In the genomic region with DNA sequence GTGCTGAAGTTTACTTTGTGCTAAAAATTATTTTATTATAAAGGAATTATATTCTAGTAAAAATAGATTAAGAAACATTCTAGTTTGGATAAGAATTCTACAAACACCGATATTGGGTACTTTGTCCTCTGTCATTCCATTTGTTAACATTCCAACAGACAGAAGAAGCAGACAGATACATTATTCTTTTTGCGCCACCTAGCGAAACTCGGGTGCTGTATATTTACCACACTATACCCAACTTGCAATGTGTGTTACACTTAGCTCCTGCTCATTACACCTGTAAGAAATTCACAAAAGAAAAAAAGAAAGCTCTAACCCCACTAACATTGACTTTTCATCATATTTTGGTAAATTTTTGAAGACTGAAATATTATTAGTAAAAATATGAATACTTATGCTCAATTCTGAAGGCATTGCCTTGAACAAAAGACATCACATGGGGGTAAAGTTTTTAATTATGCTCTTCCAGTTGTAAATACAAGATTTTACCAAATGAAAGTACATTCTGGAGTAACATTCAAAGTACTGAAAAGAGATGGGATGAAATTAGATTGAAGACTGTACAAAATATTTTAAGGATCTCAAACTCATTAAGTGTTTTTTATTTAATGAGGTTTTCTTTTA, we compare ENCODE assay signal across 8 cellular contexts.
DNase-seq lines count a peak whose midpoint lies in the region; ATAC-seq and TF ChIP-seq lines count a peak whose summit lies in the region.

No MANE protein-coding gene starts in this region.

- no peak overlapping the region for H2AFZ ChIP-seq in parathyroid adenoma

- no peak overlapping the region for H3K4me3 ChIP-seq in parathyroid adenoma (ENCODE audit: low read depth, low read length)

- DNase-seq in DMS153 treated with DMSO at 0.1 percent for 48 hours (lab: John Stamatoyannopoulos, UW; ENCODE audit: unreplicated experiment) (peak; percentile 39), NCI-H774 (lab: John Stamatoyannopoulos, UW) (peak; percentile 59), glomerular endothelial cell (ENCODE audit: extremely low read depth, low read depth, low spot score) (peak; percentile 55), GOT3 (lab: John Stamatoyannopoulos, UW) (no peak)
- DNase-seq in activated T-helper 1 cell treated with anti-CD3 and anti-CD28 coated beads, Interleukin-12 subunit alpha, Interleukin-12 subunit beta, Interleukin-2, Interleukin-4 antibody, amounts not matched to agents 30 ng/mL and 10 ng/mL and 1 ng/mL, durations not matched to agents 14 hours and 24 hours and 36 hours (ENCODE audit: low spot score): peak; percentile 6

- ATAC-seq in GM19463 (IDR thresholded peaks at IDR 0.05; ENCODE audit: unreplicated experiment) (peak; percentile 95), HG03469 (IDR thresholded peaks at IDR 0.05; ENCODE audit: unreplicated experiment) (peak; percentile 88)

- H3K4me1 Mint-ChIP-seq in activated T-helper 1 cell treated with anti-CD3 and anti-CD28 coated beads, Interleukin-12 subunit alpha, Interleukin-12 subunit beta, Interleukin-2, Interleukin-4 antibody, amounts not matched to agents 30 ng/mL and 10 ng/mL and 1 ng/mL, durations not matched to agents 14 hours and 24 hours and 36 hours (ENCODE audit: low read depth): no peaks in the 10 kb centered on the region

- H3K27me3 ChIP-seq in parathyroid adenoma (ENCODE audit: control insufficient read depth, insufficient read depth, low read length): no peaks in the 10 kb centered on the region

- H3K9ac ChIP-seq in parathyroid adenoma: no peak overlapping the region

- no peak overlapping the region for H3K4me3 Mint-ChIP-seq in activated T-helper 1 cell treated with anti-CD3 and anti-CD28 coated beads, Interleukin-12 subunit alpha, Interleukin-12 subunit beta, Interleukin-2, Interleukin-4 antibody, amounts not matched to agents 30 ng/mL and 10 ng/mL and 1 ng/mL, durations not matched to agents 14 hours and 24 hours and 36 hours

- TF ChIP-seq CTCF in parathyroid adenoma (IDR thresholded peaks at IDR 0.05): peak; percentile 66

- no peaks in the 10 kb centered on the region for H3K36me3 ChIP-seq in parathyroid adenoma (ENCODE audit: control insufficient read depth, insufficient read depth, low read length)

- H3K27ac Mint-ChIP-seq in activated T-helper 1 cell treated with anti-CD3 and anti-CD28 coated beads, Interleukin-12 subunit alpha, Interleukin-12 subunit beta, Interleukin-2, Interleukin-4 antibody, amounts not matched to agents 30 ng/mL and 10 ng/mL and 1 ng/mL, durations not matched to agents 14 hours and 24 hours and 36 hours: no peak overlapping the region

- no peaks in the 10 kb centered on the region for H3K9me3 Mint-ChIP-seq in activated T-helper 1 cell treated with anti-CD3 and anti-CD28 coated beads, Interleukin-12 subunit alpha, Interleukin-12 subunit beta, Interleukin-2, Interleukin-4 antibody, amounts not matched to agents 30 ng/mL and 10 ng/mL and 1 ng/mL, durations not matched to agents 14 hours and 24 hours and 36 hours

- no peaks in the 10 kb centered on the region for H3K27me3 Mint-ChIP-seq in activated T-helper 1 cell treated with anti-CD3 and anti-CD28 coated beads, Interleukin-12 subunit alpha, Interleukin-12 subunit beta, Interleukin-2, Interleukin-4 antibody, amounts not matched to agents 30 ng/mL and 10 ng/mL and 1 ng/mL, durations not matched to agents 14 hours and 24 hours and 36 hours (ENCODE audit: insufficient read depth)

- H3K36me3 Mint-ChIP-seq in activated T-helper 1 cell treated with anti-CD3 and anti-CD28 coated beads, Interleukin-12 subunit alpha, Interleukin-12 subunit beta, Interleukin-2, Interleukin-4 antibody, amounts not matched to agents 30 ng/mL and 10 ng/mL and 1 ng/mL, durations not matched to agents 14 hours and 24 hours and 36 hours (ENCODE audit: low read depth): peaks cover 1% of the 10 kb centered on the region

- no peaks in the 10 kb centered on the region for H3K9me3 ChIP-seq in parathyroid adenoma (ENCODE audit: control insufficient read depth, low read length)

- intact Hi-C loops in activated T-helper 1 cell treated with anti-CD3 and anti-CD28 coated beads, Interleukin-12 subunit alpha, Interleukin-12 subunit beta, Interleukin-2, Interleukin-4 antibody, amounts not matched to agents 30 ng/mL and 10 ng/mL and 1 ng/mL, durations not matched to agents 14 hours and 24 hours and 36 hours (cut with micrococcal nuclease): loop anchor here (1.0 to 5.0 kb wide), 3 partner anchors 327 to 816 kb away; a partner anchor contains a TSS

- no peaks in the 10 kb centered on the region for H3K4me1 ChIP-seq in parathyroid adenoma

- no peaks in the 10 kb centered on the region for H3K79me2 ChIP-seq in parathyroid adenoma

- no peak overlapping the region for H3K4me2 ChIP-seq in parathyroid adenoma (ENCODE audit: low read length)

- H3K27ac ChIP-seq in parathyroid adenoma: no peak overlapping the region
